In the genomic region with DNA sequence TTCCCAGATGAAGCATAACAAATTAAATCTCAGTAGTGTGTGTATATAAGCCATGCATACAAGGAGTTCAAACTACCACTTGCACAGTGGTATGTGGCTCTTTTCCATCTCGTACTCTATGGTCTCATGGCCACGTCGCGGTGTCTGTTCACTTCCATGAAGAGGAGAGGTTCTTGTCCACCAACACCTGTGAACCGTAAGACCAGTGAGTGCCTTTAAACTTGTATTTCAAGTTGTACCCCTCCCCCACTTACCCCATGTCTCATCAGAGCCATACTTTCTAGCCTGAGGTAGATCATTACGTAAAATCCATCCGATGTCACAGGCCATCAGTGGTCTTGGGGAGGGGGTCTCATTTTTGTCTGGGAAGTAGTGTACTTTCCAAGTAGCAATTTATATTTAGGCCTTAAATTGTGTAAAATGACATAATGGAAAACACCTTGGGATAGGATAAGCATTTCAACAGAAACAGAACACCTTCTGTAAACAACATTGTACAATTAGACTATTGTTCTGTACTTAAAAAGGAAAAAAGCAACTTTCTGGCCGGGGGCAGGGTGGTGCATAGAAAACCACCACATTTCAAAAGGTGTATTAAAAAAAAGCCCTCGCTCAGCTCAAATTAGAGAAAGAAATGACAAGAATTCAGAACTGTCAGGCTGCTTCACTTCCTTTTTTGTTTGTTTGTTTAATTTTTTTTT, we compare ENCODE assay signal across 23 cellular contexts.
DNase-seq lines count a peak whose midpoint lies in the region; ATAC-seq, FAIRE-seq and TF ChIP-seq lines count a peak whose summit lies in the region.
"Had no signal": no experiment of that assay in that cellular context is flagged by ENCODE, and none has a peak within 500 bp of the region (broad histone marks: within the 10 kb centered on the region; RNA-seq: fewer than 3 reads in every experiment).

No MANE protein-coding gene starts in this region.

- 82 to 84% methylated on average over 9 of the region's 9 CpGs for WGBS in pancreas, 2 donors

- peaks cover 20% of the 10 kb centered on the region for H3K4me1 ChIP-seq in Karpas-422 (ENCODE audit: low read length)
- no peaks in the 10 kb centered on the region for H3K4me1 ChIP-seq in pancreas
- H3K4me1 ChIP-seq: ascending aorta had no signal

- H3K36me3 ChIP-seq in Karpas-422 (ENCODE audit: insufficient read depth, low read length): no peaks in the 10 kb centered on the region
- no peaks in the 10 kb centered on the region for H3K36me3 ChIP-seq in bronchial epithelial cell (ENCODE audit: control insufficient read depth, insufficient read depth, low read length)
- no peaks in the 10 kb centered on the region for H3K36me3 ChIP-seq in pancreas
- H3K36me3 ChIP-seq: MG63 had no signal

- H3K9me3 Mint-ChIP-seq in Calu3 (ENCODE audit: low read depth, unreplicated experiment): no peaks in the 10 kb centered on the region
- H3K9me3 Mint-ChIP-seq: activated B cell treated with CpG ODN at 0.5 μM for 24 hours; activated naive CD4-positive, alpha-beta T cell treated with anti-CD3 and anti-CD28 coated beads, Interleukin-2, amount 50 U/mL, for 72 hours; activated T-helper 1 cell treated with anti-CD3 and anti-CD28 coated beads, Interleukin-12 subunit alpha, Interleukin-12 subunit beta, Interleukin-2, Interleukin-4 antibody, amounts not matched to agents 30 ng/mL and 10 ng/mL and 1 ng/mL, durations not matched to agents 14 hours and 24 hours and 36 hours; HFFc6 had no signal

- peak; percentile 47 for FAIRE-seq in bronchial epithelial cell (lab: Jason Lieb, UNC)
- no peak for FAIRE-seq in pancreas (lab: Jason Lieb, UNC)
- no peak for FAIRE-seq in GM19239 (lab: Jason Lieb, UNC)

- H3K9me3 ChIP-seq in Karpas-422 (ENCODE audit: low read length): no peaks in the 10 kb centered on the region
- no peaks in the 10 kb centered on the region for H3K9me3 ChIP-seq in pancreas
- H3K9me3 ChIP-seq: ascending aorta, MG63 had no signal

- peaks cover 2% of the 10 kb centered on the region; the same call in 1 of the 2 replicates for H3K79me2 ChIP-seq in Karpas-422 (ENCODE audit: low read length)

- DNase-seq in Calu3 (peak; percentile 12), Karpas-422 (no peak), bronchial epithelial cell (ENCODE audit: low read depth) (peak; percentile 18), pancreas (no peak), GM19239 (ENCODE audit: insufficient read length, low spot score) (no peak)
- DNase-seq: activated B cell treated with CpG ODN at 0.5 μM for 24 hours; C1 segment of cervical spinal cord; dorsolateral prefrontal cortex; EL; glutamatergic neuron; HFFc6; IMR-90; MG63; NCI-H1436; NCI-H2171; NCI-H82; stimulated activated CD4-positive, alpha-beta T cell treated with anti-CD3 and anti-CD28 coated beads, Interleukin-2, amount 100 ng/mL, for 24 hours; T1000 had no signal

- intact Hi-C loops in Calu3 (cut with micrococcal nuclease; ENCODE audit: unreplicated experiment): no loop called here
- intact Hi-C loops in pancreas (cut with DNase I): no loop called here

- no peaks in the 10 kb centered on the region for H4K20me1 ChIP-seq in Karpas-422 (ENCODE audit: insufficient read depth, low read depth, low read length)

- no peak for TF ChIP-seq CTCF in Calu3 (IDR thresholded peaks at IDR 0.05; ENCODE audit: unreplicated experiment)
- no peak for TF ChIP-seq CTCF in bronchial epithelial cell (IDR thresholded peaks at IDR 0.05; ENCODE audit: insufficient read depth, low read length, severe bottlenecking)
- TF ChIP-seq CTCF in pancreas (IDR thresholded peaks at IDR 0.05): no peak

- BruUV-seq in Calu3 (replicated peaks; lab: Mats Ljungman, UMichigan): no TSS peak

- no peak overlapping the region for H3K4me2 ChIP-seq in Karpas-422 (ENCODE audit: low read depth, low read length, poor library complexity, severe bottlenecking)

- H3K9me2 ChIP-seq in Karpas-422 (replicated peaks; ENCODE audit: insufficient read depth, low read length): no peaks in the 10 kb centered on the region

- no peak overlapping the region for H2AFZ ChIP-seq in Karpas-422 (ENCODE audit: low read length)

- no peak overlapping the region for H3K4me3 Mint-ChIP-seq in Calu3 (ENCODE audit: low read depth, unreplicated experiment)
- H3K4me3 Mint-ChIP-seq: activated B cell treated with CpG ODN at 0.5 μM for 24 hours; activated T-helper 1 cell treated with anti-CD3 and anti-CD28 coated beads, Interleukin-12 subunit alpha, Interleukin-12 subunit beta, Interleukin-2, Interleukin-4 antibody, amounts not matched to agents 30 ng/mL and 10 ng/mL and 1 ng/mL, durations not matched to agents 14 hours and 24 hours and 36 hours; HFFc6 had no signal

- no peak overlapping the region for H3K9ac ChIP-seq in Karpas-422 (ENCODE audit: low read length)

- peak overlapping the region; percentile 70 for H3K27ac Mint-ChIP-seq in Calu3 (ENCODE audit: unreplicated experiment)
- H3K27ac Mint-ChIP-seq: activated B cell treated with CpG ODN at 0.5 μM for 24 hours, HFFc6 had no signal

- H3K27me3 ChIP-seq in Karpas-422 (ENCODE audit: low read length) (no peaks in the 10 kb centered on the region), bronchial epithelial cell (ENCODE audit: control insufficient read depth, insufficient read depth, low read length) (no peaks in the 10 kb centered on the region), pancreas (no peaks in the 10 kb centered on the region)
- H3K27me3 ChIP-seq: ascending aorta, dorsolateral prefrontal cortex, MG63 had no signal

- no peaks in the 10 kb centered on the region for H3K27me3 Mint-ChIP-seq in Calu3 (ENCODE audit: unreplicated experiment)
- H3K27me3 Mint-ChIP-seq: activated B cell treated with CpG ODN at 0.5 μM for 24 hours had no signal

- CTCF ChIA-PET in Calu3 (lab: Charles Lee): interaction anchor here (1.1 kb wide), 1 partner anchor 50 kb away, joined by 3 read pairs; no protein-coding TSS in a partner anchor

- peaks cover 11% of the 10 kb centered on the region for H3K4me1 Mint-ChIP-seq in Calu3 (ENCODE audit: low read depth, unreplicated experiment)
- H3K4me1 Mint-ChIP-seq: activated B cell treated with CpG ODN at 0.5 μM for 24 hours had no signal

- H3K36me3 Mint-ChIP-seq in Calu3 (ENCODE audit: insufficient read depth, unreplicated experiment): no peaks in the 10 kb centered on the region

- H3K27ac ChIP-seq in Karpas-422 (ENCODE audit: low read length): 0 out of 2 replicates have a peak overlapping the region, but pooled peaks have one; percentile 34
- peak overlapping the region in 2 of 4 donors; percentile 59 to 76 for H3K27ac ChIP-seq in pancreas
- H3K27ac ChIP-seq: ascending aorta had no signal

- no peak overlapping the region for H3K4me3 ChIP-seq in Karpas-422 (ENCODE audit: low read length)
- no peak overlapping the region for H3K4me3 ChIP-seq in bronchial epithelial cell (ENCODE audit: low read depth, low read length)
- no peak overlapping the region for H3K4me3 ChIP-seq in pancreas
- H3K4me3 ChIP-seq: ascending aorta, dorsolateral prefrontal cortex, MG63 had no signal

- ATAC-seq in pancreas (peak in 3 of 4 donors; percentile 58 to 83 (median 65)), GM21367 (IDR thresholded peaks at IDR 0.05; ENCODE audit: unreplicated experiment) (no peak), HG02798 (IDR thresholded peaks at IDR 0.05; ENCODE audit: poor library complexity, unreplicated experiment) (no peak)
- ATAC-seq: activated naive CD4-positive, alpha-beta T cell treated with anti-CD3 and anti-CD28 coated beads, Interleukin-2, amount 50 U/mL, for 72 hours had no signal

Comparison
In these comparisons a context has a peak if more than half of its experiments do, and no peak if none do; other contexts are left out.
1. DNase-seq: peak in Calu3 (single experiment) and bronchial epithelial cell (single experiment); none in Karpas-422 (single experiment), pancreas (0 of 6) and GM19239 (single experiment).
2. ATAC-seq: peak in pancreas (3 of 4); none in GM21367 (single experiment) and HG02798 (single experiment).